In genomic region chr17:43416998-43417891, GRCh38 we compare ENCODE assay signal across 9 cellular contexts. TPM values are rescaled to one million over a fixed set of nuclear protein-coding genes. Genes with fewer than 3 reads are reported as not detected.
DNase-seq lines count a peak whose midpoint lies in the region; ATAC-seq, FAIRE-seq and TF ChIP-seq lines count a peak whose summit lies in the region.
"Had no signal": no experiment of that assay in that cellular context is flagged by ENCODE, and none has a peak within 500 bp of the region (broad histone marks: within the 10 kb centered on the region; RNA-seq: fewer than 3 reads in every experiment).

No MANE protein-coding gene starts in this region.

- in situ Hi-C loops in HepG2 (cut with HindIII; ENCODE audit: extremely low pct_ligation_motif_present, low pct_unique_long_range_greater_than_20kb): no loop called here

- H3K4me3 ChIP-seq in HepG2 (replicated peaks in 1 of 3; ENCODE audit: insufficient read depth in 1 of 3, low read depth in 2 of 3, low read length in 3 of 3) (no peak overlapping the region), thyroid gland (replicated peaks in 1 of 3) (no peak overlapping the region)

- TF ChIP-seq CTCF in HepG2 (CRISPR knock-in tag; IDR thresholded peaks at IDR 0.05) (no peak), thyroid gland (IDR thresholded peaks at IDR 0.05) (no peak)

- H3K4me1 ChIP-seq in HepG2 (ENCODE audit: insufficient read depth, low read length) (peaks cover 31% of the 10 kb centered on the region), thyroid gland (peaks cover 22 to 36% of the 10 kb centered on the region in 2 donors)

- intact Hi-C loops in HepG2 (cut with micrococcal nuclease; ENCODE audit: unreplicated experiment): no loop called here
- intact Hi-C loops in thyroid gland (cut with DNase I): no loop called here

- no peak for FAIRE-seq in HepG2 (lab: Jason Lieb, UNC)
- FAIRE-seq: RCC 7860 had no signal

- POLR2A ChIA-PET in HepG2 (lab: Yijun Ruan, JAX): interaction anchor here (0.8 to 3.5 kb wide), 6 partner anchors 16 to 66 kb away, joined by 3 to 18 read pairs (median 6); partner anchors contain the start of genes ARL4D and DHX8

- ATAC-seq in HepG2 (no peak), HG03025 (IDR thresholded peaks at IDR 0.05; ENCODE audit: low FRiP score, unreplicated experiment) (no peak), GM19452 (IDR thresholded peaks at IDR 0.05; ENCODE audit: unreplicated experiment) (no peak)

- H3K4me2 ChIP-seq in HepG2 (ENCODE audit: low read depth, low read length): no peak overlapping the region

- no peaks in the 10 kb centered on the region for H3K36me3 ChIP-seq in HepG2 (replicated peaks in 1 of 2; ENCODE audit: control insufficient read depth in 1 of 2, insufficient read depth in 2 of 2, low read length in 2 of 2)
- H3K36me3 ChIP-seq in thyroid gland: no peaks in the 10 kb centered on the region

- no peaks in the 10 kb centered on the region for H3K79me2 ChIP-seq in HepG2 (ENCODE audit: insufficient read depth, low read length)

- TF ChIP-seq POLR2A in HepG2 (IDR thresholded peaks at IDR 0.05; ENCODE audit: insufficient read depth in 1 of 2, low read depth in 2 of 2, low read length in 2 of 2) (no peak), thyroid gland (IDR thresholded peaks at IDR 0.05) (peak in 1 of 2 donors; percentile 53)

- H3K27ac ChIP-seq in HepG2 (ENCODE audit: extremely low read length, insufficient read depth, low read length) (no peak overlapping the region), thyroid gland (peak overlapping the region; percentile 73 to 91 (median 86))

- peak; percentile 14 to 69 for DNase-seq in NCI-H446 (lab: John Stamatoyannopoulos, UW)
- peak; percentile 71 for DNase-seq in cerebellum (ENCODE audit: low spot score)
- no peak for DNase-seq in HepG2 (ENCODE audit: low spot score)
- peak; percentile 82 to 88 for DNase-seq in thyroid gland
- DNase-seq in NOMO-1 treated with DMSO at 0.1 percent for 48 hours (lab: John Stamatoyannopoulos, UW; ENCODE audit: unreplicated experiment): no peak
- DNase-seq in activated naive CD4-positive, alpha-beta T cell treated with Interleukin-2 at 50 U/mL for 16 hours: no peak

- CTCF ChIA-PET in HepG2 (lab: Yijun Ruan, JAX; ENCODE audit: low intra/inter-chr PET ratio, low total read pairs): no interaction called here

- no peaks in the 10 kb centered on the region for H4K20me1 ChIP-seq in HepG2 (ENCODE audit: insufficient read depth, low read length)

- no peak overlapping the region for H3K9ac ChIP-seq in HepG2 (ENCODE audit: insufficient read depth, low read depth, low read length)

- H3K27me3 ChIP-seq in HepG2 (ENCODE audit: control insufficient read depth in 1 of 2, insufficient read depth in 2 of 2, low read length in 2 of 2) (peaks cover 7 to 50% of the 10 kb centered on the region in 2 experiments; a peak in 4 of 5 replicates), thyroid gland (no peaks in the 10 kb centered on the region)

- WGBS in HepG2 (ENCODE audit: low lambda C conversion rate): 47% methylated on average over 13 of the region's 13 CpGs
- 30 to 34% methylated on average over 13 of the region's 13 CpGs for WGBS in thyroid gland, 2 donors

- H3K9me3 ChIP-seq in HepG2 (ENCODE audit: low read length) (no peaks in the 10 kb centered on the region), thyroid gland (no peaks in the 10 kb centered on the region)

- no TSS peak for BruUV-seq in HepG2 (replicated peaks; lab: Mats Ljungman, UMichigan)

- TF ChIP-seq RAD21 in HepG2 (CRISPR knock-in tag; IDR thresholded peaks at IDR 0.05): no peak

- TF ChIP-seq EP300 in HepG2 (IDR thresholded peaks at IDR 0.05; ENCODE audit: low read depth in 2 of 2, low read length in 2 of 2) (no peak), HepG2 (CRISPR knock-in tag; IDR thresholded peaks at IDR 0.05; ENCODE audit: borderline replicate concordance) (no peak)

- no peak overlapping the region for H2AFZ ChIP-seq in HepG2 (ENCODE audit: low read length)

TF ChIP-seq in HepG2, 621 proteins besides CTCF, POLR2A, EP300 and RAD21:
- TF ChIP-seq ZFP36 (IDR thresholded peaks at IDR 0.05; ENCODE audit: borderline replicate concordance, low read depth, low read length, partially characterized antibody) (peak; percentile 60), ZNF296 (CRISPR knock-in tag; conservative IDR thresholded peaks at IDR 0.05) (no peak), ZNF3 (CRISPR knock-in tag; IDR thresholded peaks at IDR 0.05) (peak; percentile 88; the same call in 1 of the 2 replicates), ZMYM3 (CRISPR knock-in tag; IDR thresholded peaks at IDR 0.05) (0 out of 2 replicates have a peak, but pooled peaks have one; percentile 49), CCAR2 (optimal IDR thresholded peaks at IDR 0.05; ENCODE audit: low read depth, low read length) (no peak), ZNF205 (CRISPR knock-in tag; IDR thresholded peaks at IDR 0.05) (no peak)

RNA-seq across cellular contexts. Expression of gene ARL4D, which starts 18.5 kb away (rescaled TPM):
- total RNA-seq in cerebellum (5.1 TPM), HepG2 (2016; rRNA removed; fragmentation: Illumina TruSeq; extraction: Trizol) (9.0 and 9.5 TPM in 2 replicates), thyroid gland (10 to 100 TPM; 32.8 to 57.4 (median 48.9) TPM)
- 4.8 and 5.0 TPM in 2 replicates for total RNA-seq in HepG2 (2016; cell fraction: cytosol; rRNA removed; fragmentation: Illumina TruSeq; extraction: Trizol; ENCODE audit: low read depth)
- 8.2 and 10.0 TPM in 2 replicates for total RNA-seq in HepG2 (2016; cell fraction: insoluble cytoplasmic fraction; rRNA removed; fragmentation: Illumina TruSeq; extraction: Trizol)
- 6.9 and 7.7 TPM in 2 replicates for total RNA-seq in HepG2 (2016; cell fraction: membrane; rRNA removed; fragmentation: Illumina TruSeq; extraction: Trizol)
- 5.3 and 7.3 TPM in 2 replicates for total RNA-seq in HepG2 (2016; cell fraction: nucleus; rRNA removed; fragmentation: Illumina TruSeq; extraction: Trizol)
- 25.9 and 40.6 TPM in 2 replicates for polyA plus RNA-seq in HepG2 (2011; rRNA removed)
- 42.8 and 43.2 TPM in 2 replicates for polyA plus RNA-seq in HepG2 (2011; cell fraction: cytosol; rRNA removed)
- 20.5 and 34.1 TPM in 2 replicates for polyA plus RNA-seq in HepG2 (2011; cell fraction: nucleus; rRNA removed)
- polyA plus RNA-seq in HepG2 (2012): 31.5 and 47.6 TPM in 2 replicates
- 2.0 and 2.2 TPM in 2 replicates for polyA plus RNA-seq in HepG2 (2016; cell fraction: cytosol; fragmentation: Illumina TruSeq; extraction: Trizol; ENCODE audit: low read depth)
- polyA plus RNA-seq in HepG2 (2016; cell fraction: insoluble cytoplasmic fraction; fragmentation: Illumina TruSeq; extraction: Trizol; ENCODE audit: low read depth): 11.6 and 13.8 TPM in 2 replicates
- 3.2 TPM in 2 replicates for polyA plus RNA-seq in HepG2 (2016; cell fraction: membrane; fragmentation: Illumina TruSeq; extraction: Trizol; ENCODE audit: low read depth)
- 12.2 and 15.4 TPM in 2 replicates for polyA plus RNA-seq in HepG2 (2016; cell fraction: nucleus; fragmentation: Illumina TruSeq; extraction: Trizol; ENCODE audit: insufficient read depth, low read depth)
- 18.8 and 37.1 TPM in 2 replicates for polyA minus RNA-seq in HepG2 (2011; rRNA and poly(A)+ RNA removed; ENCODE audit: low replicate concordance)
- 15.0 and 19.8 TPM in 2 replicates for polyA minus RNA-seq in HepG2 (2011; cell fraction: cytosol; rRNA and poly(A)+ RNA removed)
- 8.9 and 13.3 TPM in 2 replicates for polyA minus RNA-seq in HepG2 (2011; cell fraction: nucleus; rRNA and poly(A)+ RNA removed)

Comparison
In these comparisons a context has a peak if more than half of its experiments do, and no peak if none do; other contexts are left out.
1. DNase-seq: peak in NCI-H446 (2 of 2), cerebellum (single experiment) and thyroid gland (2 of 2); none in HepG2 (single experiment), NOMO-1 treated with DMSO at 0.1 percent for 48 hours (single experiment) and activated naive CD4-positive, alpha-beta T cell treated with Interleukin-2 at 50 U/mL for 16 hours (single experiment).